In genomic region chr3:25165306-25165705, GRCh38 we compare ENCODE assay signal across 38 cellular contexts.
"Had no signal": no experiment of that assay in that cellular context is flagged by ENCODE, and none has a peak within 500 bp of the region (broad histone marks: within the 10 kb centered on the region; RNA-seq: fewer than 3 reads in every experiment).

No MANE protein-coding gene starts in this region.

- H3K27ac Mint-ChIP-seq: activated CD4-positive, alpha-beta memory T cell treated with anti-CD3 and anti-CD28 coated beads, Interleukin-2, amount 10 ng/mL, durations not matched to agents 7 days and 5 days; activated CD4-positive, alpha-beta T cell treated with anti-CD3 and anti-CD28 coated beads for 36 hours; activated CD4-positive, alpha-beta T cell treated with anti-CD3 and anti-CD28 coated beads, Interleukin-2, amount 10 ng/mL, durations not matched to agents 7 days and 5 days; activated CD8-positive, alpha-beta memory T cell treated with anti-CD3 and anti-CD28 coated beads, Interleukin-2, amount 10 ng/mL, durations not matched to agents 7 days and 5 days; activated CD8-positive, alpha-beta T cell treated with anti-CD3 and anti-CD28 coated beads, Interleukin-2, amount 10 ng/mL, durations not matched to agents 7 days and 5 days; activated naive CD4-positive, alpha-beta T cell treated with anti-CD3 and anti-CD28 coated beads, Interleukin-2, amount 10 ng/mL, durations not matched to agents 7 days and 5 days; activated naive CD4-positive, alpha-beta T cell treated with anti-CD3 and anti-CD28 coated beads, Interleukin-2, amount 50 U/mL, for 24 hours; activated naive CD8-positive, alpha-beta T cell; activated naive CD8-positive, alpha-beta T cell treated with anti-CD3 and anti-CD28 coated beads, Interleukin-2, amount 10 ng/mL, durations not matched to agents 7 days and 5 days; activated naive CD8-positive, alpha-beta T cell treated with anti-CD3 and anti-CD28 coated beads, Interleukin-2, amount 50 U/mL, for 24 hours; activated T-cell treated with anti-CD3 and anti-CD28 coated beads, Interleukin-2, amount 50 U/mL, for 24 hours; activated T-helper 2 cell treated with anti-CD3 and anti-CD28 coated beads, Interferon-gamma antibody, Interleukin-2, Interleukin-4, amounts not matched to agents 10 μg/mL and 5 μg/mL and 100 μg/mL, durations not matched to agents 14 hours and 24 hours and 36 hours; brain; T-helper 1 cell treated with Interleukin-12 subunit alpha and Interleukin-12 subunit beta and Interleukin-4 antibody, amounts not matched to agents 30 μg/mL and 1 μg/mL, for 36 hours; T-helper 2 cell treated with Interferon-gamma antibody and Interleukin-4, amounts not matched to agents 5 μg/mL and 100 μg/mL, for 36 hours; WTC11 had no signal

- DNase-seq: activated CD4-positive, alpha-beta memory T cell treated with anti-CD3 and anti-CD28 coated beads, Interleukin-2, amount 10 ng/mL, durations not matched to agents 7 days and 5 days; activated CD4-positive, alpha-beta T cell treated with anti-CD3 and anti-CD28 coated beads for 1 hour; activated CD4-positive, alpha-beta T cell treated with anti-CD3 and anti-CD28 coated beads for 36 hours; activated CD4-positive, alpha-beta T cell treated with anti-CD3 and anti-CD28 coated beads for 48 hours; activated CD4-positive, alpha-beta T cell treated with anti-CD3 and anti-CD28 coated beads, Interleukin-2, amount 10 ng/mL, durations not matched to agents 7 days and 5 days; activated CD4-positive, alpha-beta T cell treated with anti-CD3 and anti-CD28 coated beads, Interleukin-2, amount 50 U/mL, for 48 hours; activated CD4-positive, CD25-positive, alpha-beta regulatory T cell; activated CD8-positive, alpha-beta memory T cell treated with anti-CD3 and anti-CD28 coated beads for 24 hours; activated CD8-positive, alpha-beta memory T cell treated with anti-CD3 and anti-CD28 coated beads, Interleukin-2, amount 10 ng/mL, durations not matched to agents 7 days and 5 days; activated CD8-positive, alpha-beta memory T cell treated with anti-CD3 and anti-CD28 coated beads, Interleukin-2, amount 50 U/mL, for 48 hours; activated CD8-positive, alpha-beta T cell treated with anti-CD3 and anti-CD28 coated beads, Interleukin-2, amount 10 ng/mL, durations not matched to agents 7 days and 5 days; activated effector memory CD4-positive, alpha-beta T cell treated with Interleukin-2 at 50 U/mL for 16 hours; activated gamma-delta T cell; activated naive CD4-positive, alpha-beta T cell treated with anti-CD3 and anti-CD28 coated beads, Interleukin-2, amount 10 ng/mL, durations not matched to agents 7 days and 5 days; activated naive CD4-positive, alpha-beta T cell treated with Interleukin-2 at 50 U/mL for 16 hours; activated naive CD8-positive, alpha-beta T cell treated with anti-CD3 and anti-CD28 coated beads, Interleukin-2, amount 10 ng/mL, durations not matched to agents 7 days and 5 days; activated naive CD8-positive, alpha-beta T cell treated with anti-CD3 and anti-CD28 coated beads, Interleukin-2, amount 50 U/mL, for 24 hours; activated T-cell treated with anti-CD3 and anti-CD28 coated beads, Interleukin-2, amount 50 U/mL, for 24 hours; activated T-cell treated with anti-CD3 and anti-CD28 coated beads, Interleukin-2, amount 50 U/mL, for 48 hours; amygdala; anterior cingulate cortex; caudate nucleus; cerebellar nuclear complex; T-helper 1 cell; T-helper 2 cell; T-helper 9 cell; WERI-Rb-1 had no signal

- H3K27me3 ChIP-seq: ascending aorta, cardiac muscle cell had no signal

- H3K4me1 ChIP-seq: ascending aorta had no signal

- H3K27me3 Mint-ChIP-seq: activated CD4-positive, alpha-beta memory T cell treated with anti-CD3 and anti-CD28 coated beads, Interleukin-2, amount 10 ng/mL, durations not matched to agents 7 days and 5 days; activated CD4-positive, alpha-beta T cell treated with anti-CD3 and anti-CD28 coated beads, Interleukin-2, amount 10 ng/mL, durations not matched to agents 7 days and 5 days; activated CD8-positive, alpha-beta memory T cell treated with anti-CD3 and anti-CD28 coated beads, Interleukin-2, amount 10 ng/mL, durations not matched to agents 7 days and 5 days; activated naive CD4-positive, alpha-beta T cell treated with anti-CD3 and anti-CD28 coated beads, Interleukin-2, amount 10 ng/mL, durations not matched to agents 7 days and 5 days; activated naive CD4-positive, alpha-beta T cell treated with anti-CD3 and anti-CD28 coated beads, Interleukin-2, amount 50 U/mL, for 24 hours; activated naive CD8-positive, alpha-beta T cell; activated naive CD8-positive, alpha-beta T cell treated with anti-CD3 and anti-CD28 coated beads, Interleukin-2, amount 10 ng/mL, durations not matched to agents 7 days and 5 days; activated naive CD8-positive, alpha-beta T cell treated with anti-CD3 and anti-CD28 coated beads, Interleukin-2, amount 50 U/mL, for 24 hours; activated T-cell treated with anti-CD3 and anti-CD28 coated beads, Interleukin-2, amount 50 U/mL, for 24 hours; brain; central memory CD8-positive, alpha-beta T cell had no signal

- H3K4me3 Mint-ChIP-seq: activated CD4-positive, alpha-beta memory T cell treated with anti-CD3 and anti-CD28 coated beads, Interleukin-2, amount 10 ng/mL, durations not matched to agents 7 days and 5 days; activated CD4-positive, alpha-beta T cell treated with anti-CD3 and anti-CD28 coated beads for 36 hours; activated CD4-positive, alpha-beta T cell treated with anti-CD3 and anti-CD28 coated beads, Interleukin-2, amount 10 ng/mL, durations not matched to agents 7 days and 5 days; activated CD8-positive, alpha-beta memory T cell treated with anti-CD3 and anti-CD28 coated beads, Interleukin-2, amount 10 ng/mL, durations not matched to agents 7 days and 5 days; activated CD8-positive, alpha-beta T cell treated with anti-CD3 and anti-CD28 coated beads, Interleukin-2, amount 10 ng/mL, durations not matched to agents 7 days and 5 days; activated naive CD4-positive, alpha-beta T cell treated with anti-CD3 and anti-CD28 coated beads, Interleukin-2, amount 10 ng/mL, durations not matched to agents 7 days and 5 days; activated naive CD4-positive, alpha-beta T cell treated with anti-CD3 and anti-CD28 coated beads, Interleukin-2, amount 50 U/mL, for 24 hours; activated naive CD8-positive, alpha-beta T cell; activated naive CD8-positive, alpha-beta T cell treated with anti-CD3 and anti-CD28 coated beads, Interleukin-2, amount 10 ng/mL, durations not matched to agents 7 days and 5 days; activated naive CD8-positive, alpha-beta T cell treated with anti-CD3 and anti-CD28 coated beads, Interleukin-2, amount 50 U/mL, for 24 hours; activated T-cell treated with anti-CD3 and anti-CD28 coated beads, Interleukin-2, amount 50 U/mL, for 24 hours; brain; central memory CD8-positive, alpha-beta T cell; T-helper 1 cell treated with Interleukin-12 subunit alpha and Interleukin-12 subunit beta and Interleukin-4 antibody, amounts not matched to agents 30 μg/mL and 1 μg/mL, for 36 hours; T-helper 2 cell treated with Interferon-gamma antibody and Interleukin-4, amounts not matched to agents 5 μg/mL and 100 μg/mL, for 36 hours; WTC11 had no signal

- H3K4me1 Mint-ChIP-seq: activated CD4-positive, alpha-beta memory T cell treated with anti-CD3 and anti-CD28 coated beads, Interleukin-2, amount 10 ng/mL, durations not matched to agents 7 days and 5 days; activated CD4-positive, alpha-beta T cell treated with anti-CD3 and anti-CD28 coated beads for 36 hours; activated CD4-positive, alpha-beta T cell treated with anti-CD3 and anti-CD28 coated beads, Interleukin-2, amount 10 ng/mL, durations not matched to agents 7 days and 5 days; activated CD8-positive, alpha-beta memory T cell treated with anti-CD3 and anti-CD28 coated beads, Interleukin-2, amount 10 ng/mL, durations not matched to agents 7 days and 5 days; activated naive CD4-positive, alpha-beta T cell treated with anti-CD3 and anti-CD28 coated beads, Interleukin-2, amount 10 ng/mL, durations not matched to agents 7 days and 5 days; activated naive CD4-positive, alpha-beta T cell treated with anti-CD3 and anti-CD28 coated beads, Interleukin-2, amount 50 U/mL, for 24 hours; activated naive CD8-positive, alpha-beta T cell treated with anti-CD3 and anti-CD28 coated beads, Interleukin-2, amount 10 ng/mL, durations not matched to agents 7 days and 5 days; activated naive CD8-positive, alpha-beta T cell treated with anti-CD3 and anti-CD28 coated beads, Interleukin-2, amount 50 U/mL, for 24 hours; brain; central memory CD8-positive, alpha-beta T cell had no signal

- H3K36me3 Mint-ChIP-seq: activated CD8-positive, alpha-beta memory T cell treated with anti-CD3 and anti-CD28 coated beads, Interleukin-2, amount 10 ng/mL, durations not matched to agents 7 days and 5 days; activated naive CD4-positive, alpha-beta T cell treated with anti-CD3 and anti-CD28 coated beads, Interleukin-2, amount 10 ng/mL, durations not matched to agents 7 days and 5 days; activated naive CD4-positive, alpha-beta T cell treated with anti-CD3 and anti-CD28 coated beads, Interleukin-2, amount 50 U/mL, for 24 hours; activated naive CD8-positive, alpha-beta T cell; activated naive CD8-positive, alpha-beta T cell treated with anti-CD3 and anti-CD28 coated beads, Interleukin-2, amount 10 ng/mL, durations not matched to agents 7 days and 5 days had no signal

- H3K4me3 ChIP-seq: ascending aorta, cardiac muscle cell had no signal

- ATAC-seq: activated CD4-positive, alpha-beta T cell treated with anti-CD3 and anti-CD28 coated beads for 36 hours; activated CD4-positive, CD25-positive, alpha-beta regulatory T cell treated with anti-CD3 and anti-CD28 coated beads, Interleukin-2, amount 50 U/mL, for 24 hours; activated CD8-positive, alpha-beta memory T cell treated with anti-CD3 and anti-CD28 coated beads, Interleukin-2, amount 10 ng/mL, durations not matched to agents 7 days and 5 days; activated CD8-positive, alpha-beta T cell treated with anti-CD3 and anti-CD28 coated beads, Interleukin-2, amount 10 ng/mL, durations not matched to agents 7 days and 5 days; activated naive CD8-positive, alpha-beta T cell treated with anti-CD3 and anti-CD28 coated beads, Interleukin-2, amount 50 U/mL, for 24 hours; WTC11 had no signal

- H3K9me3 Mint-ChIP-seq: activated CD4-positive, alpha-beta memory T cell treated with anti-CD3 and anti-CD28 coated beads, Interleukin-2, amount 10 ng/mL, durations not matched to agents 7 days and 5 days; activated naive CD4-positive, alpha-beta T cell treated with anti-CD3 and anti-CD28 coated beads, Interleukin-2, amount 50 U/mL, for 24 hours had no signal

- H3K27ac ChIP-seq: ascending aorta, WERI-Rb-1 had no signal

- H3K36me3 ChIP-seq: ascending aorta, cardiac muscle cell, WERI-Rb-1 had no signal
